Comparison of ENCODE assay signal across 8 cellular contexts in genomic region chr14:31271648-31272047, GRCh38.
"Had no signal": no experiment of that assay in that cellular context is flagged by ENCODE, and none has a peak within 500 bp of the region (broad histone marks: within the 10 kb centered on the region; RNA-seq: fewer than 3 reads in every experiment).

No MANE protein-coding gene starts in this region.

- DNase-seq: GM23248, GOT3, H7, HFFc6, KBM-7 had no signal

- H3K36me3 ChIP-seq: HAP-1 had no signal

- ATAC-seq: HCT116 had no signal

- H3K9ac ChIP-seq: GM23248, KMS-11 had no signal

- H2AFZ ChIP-seq: GM23248 had no signal

- H3K4me3 ChIP-seq: GM23248, HAP-1 had no signal

- H3K27ac Mint-ChIP-seq: HFFc6 had no signal

- H3K4me1 ChIP-seq: HAP-1 had no signal

- H3K4me3 Mint-ChIP-seq: HFFc6 had no signal

- H3K4me2 ChIP-seq: KMS-11 had no signal

- H3K27ac ChIP-seq: GM23248, KMS-11 had no signal
